In the genomic region with DNA sequence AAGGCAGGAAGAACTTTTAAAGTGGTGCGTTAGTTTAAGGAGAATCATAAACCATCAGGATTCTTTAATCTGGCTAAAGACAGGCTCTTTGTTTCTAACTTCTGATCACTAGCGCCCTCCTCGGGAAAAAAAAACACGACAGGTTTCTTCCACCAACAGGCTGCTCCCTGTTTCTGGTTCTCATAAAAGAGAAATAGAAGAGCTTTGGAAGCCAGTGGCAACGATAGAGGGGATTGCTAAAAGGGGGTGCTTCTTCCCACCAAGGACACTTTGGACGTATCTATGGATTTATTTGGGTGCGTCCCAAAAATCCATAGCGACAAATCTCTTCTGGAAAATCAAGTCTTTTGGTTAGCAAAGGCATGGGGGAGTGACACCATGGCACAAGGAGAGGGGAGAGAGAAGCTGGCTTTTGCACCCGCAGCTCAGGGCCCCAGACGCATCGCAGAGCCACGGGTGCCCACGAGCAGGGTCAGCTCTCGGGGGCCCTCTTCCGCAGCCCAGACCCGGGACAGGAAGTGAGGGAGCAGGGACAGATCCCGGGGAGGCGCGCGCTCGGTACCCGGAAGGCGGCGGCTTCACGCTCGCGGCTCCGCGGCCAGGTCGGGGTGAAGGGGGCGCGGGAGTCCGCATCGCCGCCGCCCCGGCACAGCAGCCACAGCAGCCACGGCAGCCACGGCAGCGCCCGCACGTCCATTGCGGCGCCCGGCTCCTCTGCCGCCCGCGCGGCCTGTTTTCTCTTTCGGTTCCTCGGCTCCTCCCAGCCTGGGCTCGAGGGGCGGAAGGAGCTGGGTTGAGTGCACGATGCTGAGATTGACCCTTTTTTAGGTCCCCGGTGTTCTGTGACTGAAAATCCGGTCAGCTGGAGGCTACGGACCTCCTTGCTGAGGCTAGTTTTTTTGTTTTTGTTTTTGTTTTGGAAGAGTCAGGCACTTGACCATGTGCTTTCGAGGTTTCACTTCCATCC, we compare ENCODE assay signal across 1 cellular context.
TF ChIP-seq lines count a peak whose summit lies in the region.

A gene with protein sequence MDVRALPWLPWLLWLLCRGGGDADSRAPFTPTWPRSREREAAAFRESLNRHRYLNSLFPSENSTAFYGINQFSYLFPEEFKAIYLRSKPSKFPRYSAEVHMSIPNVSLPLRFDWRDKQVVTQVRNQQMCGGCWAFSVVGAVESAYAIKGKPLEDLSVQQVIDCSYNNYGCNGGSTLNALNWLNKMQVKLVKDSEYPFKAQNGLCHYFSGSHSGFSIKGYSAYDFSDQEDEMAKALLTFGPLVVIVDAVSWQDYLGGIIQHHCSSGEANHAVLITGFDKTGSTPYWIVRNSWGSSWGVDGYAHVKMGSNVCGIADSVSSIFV (minus strand): TSS at position 716 of the 967 bp plus-strand sequence. CDS start 19 bp downstream, at position 697.

TF ChIP-seq in H1, 55 proteins besides CTCF, POLR2A, EP300 and RAD21:
- TF ChIP-seq RNF2 (IDR thresholded peaks at IDR 0.05; ENCODE audit: borderline replicate concordance, low read depth, low read length, missing control alignments, poor library complexity, severe bottlenecking) (no peak), KDM1A (IDR thresholded peaks at IDR 0.05; ENCODE audit: borderline replicate concordance, low read length) (no peak), CTBP2 (IDR thresholded peaks at IDR 0.05; ENCODE audit: borderline replicate concordance, insufficient read depth, insufficient read length, low read length) (no peak), TEAD4 (IDR thresholded peaks at IDR 0.05; ENCODE audit: low read depth, low read length) (no peak), KDM4A (IDR thresholded peaks at IDR 0.05; ENCODE audit: low read depth, low read length, severe bottlenecking) (peak; percentile 65), RBBP5 (IDR thresholded peaks at IDR 0.05; ENCODE audit: borderline replicate concordance, low read depth, low read length) (no peak), TCF12 (IDR thresholded peaks at IDR 0.05; ENCODE audit: low read depth, low read length) (no peak), ASH2L (IDR thresholded peaks at IDR 0.05; ENCODE audit: low read length) (peak; percentile 68), CHD2 (IDR thresholded peaks at IDR 0.05; ENCODE audit: low read length) (no peak), BCL11A (IDR thresholded peaks at IDR 0.05; ENCODE audit: low read depth in 2 of 2, low read length in 2 of 2) (no peak), GTF2F1 (IDR thresholded peaks at IDR 0.05; ENCODE audit: borderline replicate concordance, low read depth, low read length) (no peak), CHD1 (IDR thresholded peaks at IDR 0.05; ENCODE audit: low read depth, low read length) (no peak), PHF8 (conservative IDR thresholded peaks at IDR 0.05; ENCODE audit: low read depth, low read length) (peak; percentile 62), YY1 (IDR thresholded peaks at IDR 0.05; ENCODE audit: low read depth, low read length) (no peak), CEBPB (IDR thresholded peaks at IDR 0.05; ENCODE audit: low read depth, low read length) (no peak), GABPA (IDR thresholded peaks at IDR 0.05; ENCODE audit: borderline replicate concordance, insufficient read depth, low read length) (no peak), HDAC6 (IDR thresholded peaks at IDR 0.05; ENCODE audit: low read depth, low read length) (no peak), SP1 (IDR thresholded peaks at IDR 0.05; ENCODE audit: low read depth, low read length) (no peak), KDM5A (IDR thresholded peaks at IDR 0.05; ENCODE audit: low read length) (no peak), POLR2AphosphoS5 (IDR thresholded peaks at IDR 0.05; ENCODE audit: low read depth, low read length) (0 out of 2 replicates have a peak, but pooled peaks have one; percentile 22), SIN3A (conservative IDR thresholded peaks at IDR 0.05 in 1 of 2, IDR thresholded peaks at IDR 0.05 in 1 of 2; ENCODE audit: low read depth in 1 of 2, low read length in 2 of 2) (no peak), TAF7 (optimal IDR thresholded peaks at IDR 0.05; ENCODE audit: borderline replicate concordance, low read depth, low read length) (no peak), TBP (IDR thresholded peaks at IDR 0.05; ENCODE audit: low read depth, low read length) (peak; percentile 17; the same call in 1 of the 2 replicates), NANOG (IDR thresholded peaks at IDR 0.05; ENCODE audit: insufficient read depth, low read depth, low read length, poor library complexity, severe bottlenecking) (no peak), SP4 (IDR thresholded peaks at IDR 0.05; ENCODE audit: low read length) (no peak), TAF1 (IDR thresholded peaks at IDR 0.05; ENCODE audit: low read depth, low read length) (peak; percentile 71), EGR1 (IDR thresholded peaks at IDR 0.05; ENCODE audit: borderline replicate concordance, low read depth, low read length) (no peak), MAFK (IDR thresholded peaks at IDR 0.05; ENCODE audit: low read depth, low read length) (no peak)
- TF ChIP-seq, protein P1, sequence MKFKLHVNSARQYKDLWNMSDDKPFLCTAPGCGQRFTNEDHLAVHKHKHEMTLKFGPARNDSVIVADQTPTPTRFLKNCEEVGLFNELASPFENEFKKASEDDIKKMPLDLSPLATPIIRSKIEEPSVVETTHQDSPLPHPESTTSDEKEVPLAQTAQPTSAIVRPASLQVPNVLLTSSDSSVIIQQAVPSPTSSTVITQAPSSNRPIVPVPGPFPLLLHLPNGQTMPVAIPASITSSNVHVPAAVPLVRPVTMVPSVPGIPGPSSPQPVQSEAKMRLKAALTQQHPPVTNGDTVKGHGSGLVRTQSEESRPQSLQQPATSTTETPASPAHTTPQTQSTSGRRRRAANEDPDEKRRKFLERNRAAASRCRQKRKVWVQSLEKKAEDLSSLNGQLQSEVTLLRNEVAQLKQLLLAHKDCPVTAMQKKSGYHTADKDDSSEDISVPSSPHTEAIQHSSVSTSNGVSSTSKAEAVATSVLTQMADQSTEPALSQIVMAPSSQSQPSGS (IDR thresholded peaks at IDR 0.05; ENCODE audit: low read length), result no peak
- TF ChIP-seq, protein P2, sequence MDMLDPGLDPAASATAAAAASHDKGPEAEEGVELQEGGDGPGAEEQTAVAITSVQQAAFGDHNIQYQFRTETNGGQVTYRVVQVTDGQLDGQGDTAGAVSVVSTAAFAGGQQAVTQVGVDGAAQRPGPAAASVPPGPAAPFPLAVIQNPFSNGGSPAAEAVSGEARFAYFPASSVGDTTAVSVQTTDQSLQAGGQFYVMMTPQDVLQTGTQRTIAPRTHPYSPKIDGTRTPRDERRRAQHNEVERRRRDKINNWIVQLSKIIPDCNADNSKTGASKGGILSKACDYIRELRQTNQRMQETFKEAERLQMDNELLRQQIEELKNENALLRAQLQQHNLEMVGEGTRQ (IDR thresholded peaks at IDR 0.05; ENCODE audit: low read length), result no peak
